18 cellular contexts compared by ENCODE assay signal in genomic region chr6:158782432-158783166, GRCh38. TPM values are rescaled to one million over a fixed set of nuclear protein-coding genes. Genes with fewer than 3 reads are reported as not detected.
A peak's percentile ranks its signal among the peaks of the same experiment; 100 is the strongest.
DNase-seq lines count a peak whose midpoint lies in the region; ATAC-seq and TF ChIP-seq lines count a peak whose summit lies in the region.
"Had no signal": no experiment of that assay in that cellular context is flagged by ENCODE, and none has a peak within 500 bp of the region (broad histone marks: within the 10 kb centered on the region; RNA-seq: fewer than 3 reads in every experiment).

No MANE protein-coding gene starts in this region.

- no peak for DNase-seq in natural killer cell
- DNase-seq in natural killer cell treated with Interleukin-12 subunit alpha and Interleukin-12 subunit beta and Interleukin-15 and Interleukin-18, amount 100 ng/mL, for 72 hours (ENCODE audit: low spot score): no peak
- DNase-seq in T-helper 17 cell: peak in 1 of 3 donors; percentile 3
- peak; percentile 45 for DNase-seq in left lobe of liver (ENCODE audit: low spot score)
- DNase-seq in colonic mucosa: no peak
- no peak for DNase-seq in cerebellar nuclear complex (lab: John Stamatoyannopoulos, UW)
- DNase-seq: activated CD4-positive, alpha-beta T cell treated with anti-CD3 and anti-CD28 coated beads, Interleukin-2, amount 10 ng/mL, durations not matched to agents 24 days and 14 days; activated gamma-delta T cell; DMS153; foreskin fibroblast; Kasumi-1; mesendoderm; NCI-H2029 treated with DMSO at 0.1 percent for 48 hours; NCI-H82; nucleus accumbens; stimulated activated naive CD8-positive, alpha-beta T cell treated with anti-CD3 and anti-CD28 coated beads, Interleukin-15, Interleukin-2, amounts not matched to agents 100 U/mL and 50 U/mL, for 24 hours had no signal

- H3K36me3 ChIP-seq in colonic mucosa: peaks cover 36% of the 10 kb centered on the region

- H3K27ac ChIP-seq in colonic mucosa: no peak overlapping the region

- H3K27ac Mint-ChIP-seq in natural killer cell: peak overlapping the region; percentile 26 to 45
- H3K27ac Mint-ChIP-seq in natural killer cell treated with Interleukin-12 subunit alpha and Interleukin-12 subunit beta and Interleukin-15 and Interleukin-18, amount 100 ng/mL, for 72 hours: peak overlapping the region in 1 of 2 donors; percentile 23
- peak overlapping the region; percentile 92 for H3K27ac Mint-ChIP-seq in T-helper 17 cell
- H3K27ac Mint-ChIP-seq: activated CD4-positive, alpha-beta T cell treated with anti-CD3 and anti-CD28 coated beads, Interleukin-2, amount 10 ng/mL, durations not matched to agents 24 days and 14 days had no signal

- no peaks in the 10 kb centered on the region for H3K9me3 ChIP-seq in T-helper 17 cell (ENCODE audit: control insufficient read depth, low read length, poor library complexity, severe bottlenecking)
- H3K9me3 ChIP-seq in colonic mucosa: no peaks in the 10 kb centered on the region

- H3K4me3 Mint-ChIP-seq in natural killer cell (no peak overlapping the region), T-helper 17 cell (peak overlapping the region; percentile 72)
- no peak overlapping the region for H3K4me3 Mint-ChIP-seq in natural killer cell treated with Interleukin-12 subunit alpha and Interleukin-12 subunit beta and Interleukin-15 and Interleukin-18, amount 100 ng/mL, for 72 hours
- H3K4me3 Mint-ChIP-seq: activated CD4-positive, alpha-beta T cell treated with anti-CD3 and anti-CD28 coated beads, Interleukin-2, amount 10 ng/mL, durations not matched to agents 24 days and 14 days had no signal

- H3K9ac ChIP-seq in colonic mucosa (ENCODE audit: low read depth in 2 of 2, low read length in 2 of 2): peak overlapping the region in 1 of 2 donors; percentile 27

- H3K4me1 ChIP-seq in colonic mucosa: peaks cover 15% of the 10 kb centered on the region

- H3K27me3 ChIP-seq in colonic mucosa: no peaks in the 10 kb centered on the region

- no peaks in the 10 kb centered on the region for H3K9me3 Mint-ChIP-seq in natural killer cell
- no peaks in the 10 kb centered on the region for H3K9me3 Mint-ChIP-seq in natural killer cell treated with Interleukin-12 subunit alpha and Interleukin-12 subunit beta and Interleukin-15 and Interleukin-18, amount 100 ng/mL, for 72 hours
- H3K9me3 Mint-ChIP-seq: activated CD4-positive, alpha-beta T cell treated with anti-CD3 and anti-CD28 coated beads, Interleukin-2, amount 10 ng/mL, durations not matched to agents 24 days and 14 days had no signal

- H3K27me3 Mint-ChIP-seq in natural killer cell (ENCODE audit: low read depth in 2 of 2) (no peaks in the 10 kb centered on the region), T-helper 17 cell (no peaks in the 10 kb centered on the region)
- no peaks in the 10 kb centered on the region for H3K27me3 Mint-ChIP-seq in natural killer cell treated with Interleukin-12 subunit alpha and Interleukin-12 subunit beta and Interleukin-15 and Interleukin-18, amount 100 ng/mL, for 72 hours
- H3K27me3 Mint-ChIP-seq: activated CD4-positive, alpha-beta T cell treated with anti-CD3 and anti-CD28 coated beads, Interleukin-2, amount 10 ng/mL, durations not matched to agents 24 days and 14 days had no signal

- TF ChIP-seq CTCF in natural killer cell (IDR thresholded peaks at IDR 0.05) (no peak), colonic mucosa (IDR thresholded peaks at IDR 0.05) (no peak)

- H3K4me1 Mint-ChIP-seq in natural killer cell (peaks cover 11 to 21% of the 10 kb centered on the region in 2 donors), T-helper 17 cell (peaks cover 38% of the 10 kb centered on the region)
- peaks cover under 1 to 7% of the 10 kb centered on the region in 2 donors for H3K4me1 Mint-ChIP-seq in natural killer cell treated with Interleukin-12 subunit alpha and Interleukin-12 subunit beta and Interleukin-15 and Interleukin-18, amount 100 ng/mL, for 72 hours (ENCODE audit: low read depth in 2 of 2)

- H3K4me3 ChIP-seq in colonic mucosa: no peak overlapping the region

- ATAC-seq in natural killer cell: no peak
- no peak for ATAC-seq in natural killer cell treated with Interleukin-12 subunit alpha and Interleukin-12 subunit beta and Interleukin-15 and Interleukin-18, amount 100 ng/mL, for 72 hours
- no peak for ATAC-seq in T-helper 17 cell
- peak; percentile 51 for ATAC-seq in left lobe of liver
- ATAC-seq in GM18867 (IDR thresholded peaks at IDR 0.05; ENCODE audit: unreplicated experiment): no peak
- ATAC-seq in GM21381 (IDR thresholded peaks at IDR 0.05; ENCODE audit: unreplicated experiment): no peak
- ATAC-seq: stimulated activated naive CD8-positive, alpha-beta T cell treated with anti-CD3 and anti-CD28 coated beads, Interleukin-15, Interleukin-2, amounts not matched to agents 100 U/mL and 50 U/mL, for 24 hours had no signal

- intact Hi-C loops in natural killer cell (cut with micrococcal nuclease): no loop called here
- intact Hi-C loops in colonic mucosa (cut with DNase I): no loop called here

- H3K36me3 Mint-ChIP-seq in natural killer cell: peaks cover 27% of the 10 kb centered on the region
- H3K36me3 Mint-ChIP-seq in natural killer cell treated with Interleukin-12 subunit alpha and Interleukin-12 subunit beta and Interleukin-15 and Interleukin-18, amount 100 ng/mL, for 72 hours: peaks cover 33% of the 10 kb centered on the region
- peaks cover 24% of the 10 kb centered on the region for H3K36me3 Mint-ChIP-seq in T-helper 17 cell (ENCODE audit: low read depth)

RNA-seq across cellular contexts. Expression of gene EZR, which starts 36.6 kb away (rescaled TPM):
- total RNA-seq in natural killer cell (100 to 1,000 TPM; 119 to 157 (median 133) TPM), T-helper 17 cell (100 to 1,000 TPM; 341 to 361 TPM), left lobe of liver (57.0 TPM), colonic mucosa (100 to 1,000 TPM; 257 to 424 TPM)
- total RNA-seq in natural killer cell treated with Interleukin-12 subunit alpha and Interleukin-12 subunit beta and Interleukin-15 and Interleukin-18, amount 100 ng/mL, for 72 hours: 100 to 1,000 TPM in 1 of 2 donors, 10 to 100 TPM in 1; 71.0 to 135 TPM
